14 cellular contexts compared by ENCODE assay signal in the genomic region with DNA sequence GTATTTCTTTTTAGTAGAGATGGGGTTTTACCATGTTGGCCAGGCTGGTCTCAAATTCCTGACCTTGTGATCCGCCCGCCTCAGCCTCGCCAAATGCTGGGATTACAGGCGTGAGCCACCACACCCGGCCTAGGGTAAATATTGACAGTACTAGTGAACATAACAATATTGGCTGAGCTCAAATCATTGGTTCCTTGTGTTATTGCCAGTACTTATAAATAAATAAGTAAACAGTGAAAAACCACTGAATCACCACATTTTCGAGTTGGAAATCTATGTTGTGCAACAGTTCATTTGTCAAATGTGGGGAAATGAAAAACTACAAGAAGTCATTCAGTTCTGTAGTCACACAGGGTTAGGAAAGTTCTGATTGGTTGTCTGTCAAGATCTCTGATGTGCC. TPM values are rescaled to one million over a fixed set of nuclear protein-coding genes. Genes with fewer than 3 reads are reported as not detected.
"Had no signal": no experiment of that assay in that cellular context is flagged by ENCODE, and none has a peak within 500 bp of the region (broad histone marks: within the 10 kb centered on the region; RNA-seq: fewer than 3 reads in every experiment).

No MANE protein-coding gene starts in this region.

- H3K27ac ChIP-seq: epithelial cell of prostate, left lung, testis had no signal

- H3K4me1 ChIP-seq: left lung, testis had no signal

- DNase-seq: activated CD4-positive, alpha-beta T cell treated with anti-CD3 and anti-CD28 coated beads for 1 hour; activated CD8-positive, alpha-beta memory T cell treated with anti-CD3 and anti-CD28 coated beads, Interleukin-2, amount 50 U/mL, for 4 hours; activated CD8-positive, alpha-beta T cell treated with anti-CD3 and anti-CD28 coated beads for 36 hours; activated naive CD4-positive, alpha-beta T cell; activated T-cell treated with anti-CD3 and anti-CD28 coated beads, Interleukin-2, amount 50 U/mL, for 72 hours; caudate nucleus; effector memory CD8-positive, alpha-beta T cell; glutamatergic neuron; left lung; mesenchymal stem cell; stimulated activated CD4-positive, alpha-beta T cell treated with anti-CD3 and anti-CD28 coated beads, Interleukin-4, amount 100 ng/mL, for 1 hour; stimulated activated CD8-positive, alpha-beta memory T cell treated with anti-CD3 and anti-CD28 coated beads, Interleukin-4, amount 100 ng/mL, for 48 hours; testis had no signal

- ATAC-seq: activated CD8-positive, alpha-beta T cell treated with anti-CD3 and anti-CD28 coated beads for 36 hours; activated T-cell treated with anti-CD3 and anti-CD28 coated beads, Interleukin-2, amount 50 U/mL, for 72 hours; effector memory CD8-positive, alpha-beta T cell; left lung had no signal

- H3K9me3 ChIP-seq: left lung, testis had no signal

- H3K4me3 ChIP-seq: left lung, testis had no signal

- H3K27me3 ChIP-seq: left lung, testis had no signal

RNA-seq across cellular contexts. Expression of a gene that starts 29.7 kb away (rescaled TPM):
- total RNA-seq: activated CD8-positive, alpha-beta T cell treated with anti-CD3 and anti-CD28 coated beads for 36 hours had no signal

RNA-seq across cellular contexts. Expression of a gene that starts 33.3 kb away (rescaled TPM):
- total RNA-seq: activated CD8-positive, alpha-beta T cell treated with anti-CD3 and anti-CD28 coated beads for 36 hours; activated T-cell treated with anti-CD3 and anti-CD28 coated beads, Interleukin-2, amount 50 U/mL, for 72 hours had no signal
